14 cellular contexts compared by ENCODE assay signal in the genomic region with DNA sequence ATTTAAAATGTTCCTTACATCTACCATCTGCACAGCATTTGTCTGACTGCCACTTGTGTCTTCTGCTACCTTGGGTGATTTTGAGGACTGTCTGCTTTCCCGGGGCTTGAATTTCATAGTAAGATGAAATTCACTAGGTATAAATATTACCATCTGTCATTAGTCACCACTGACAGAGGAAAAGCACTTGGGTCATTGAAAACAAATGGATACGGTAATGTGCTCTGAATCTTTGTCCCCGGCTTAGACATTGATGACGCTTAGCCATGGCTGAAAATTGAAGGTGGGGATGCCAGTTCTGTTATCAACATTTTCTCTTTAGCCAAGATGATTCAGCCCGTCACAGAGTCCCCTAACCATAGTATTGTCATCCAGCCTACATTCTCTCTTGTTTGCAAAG. TPM values are rescaled to one million over a fixed set of nuclear protein-coding genes. Genes with fewer than 3 reads are reported as not detected.
DNase-seq lines count a peak whose midpoint lies in the region; TF ChIP-seq lines count a peak whose summit lies in the region.
"Had no signal": no experiment of that assay in that cellular context is flagged by ENCODE, and none has a peak within 500 bp of the region (broad histone marks: within the 10 kb centered on the region; RNA-seq: fewer than 3 reads in every experiment).

No MANE protein-coding gene starts in this region.

- no peaks in the 10 kb centered on the region for H3K9me2 ChIP-seq in hepatocyte (replicated peaks; ENCODE audit: insufficient read depth)

- H3K9me3 Mint-ChIP-seq in HFFc6 = no peaks in the 10 kb centered on the region

- H3K4me1 ChIP-seq in testis = no peaks in the 10 kb centered on the region
- H3K4me1 ChIP-seq in hepatocyte (ENCODE audit: insufficient read depth) = peaks cover 22% of the 10 kb centered on the region
- H3K4me1 ChIP-seq: SJSA1 had no signal

- no peaks in the 10 kb centered on the region for H3K9me3 ChIP-seq in testis
- no peaks in the 10 kb centered on the region for H3K9me3 ChIP-seq in hepatocyte (ENCODE audit: low read depth)
- H3K9me3 ChIP-seq: Caco-2, SJSA1 had no signal

- H3K27ac ChIP-seq in testis (no peak overlapping the region), hepatocyte (no peak overlapping the region)
- H3K27ac ChIP-seq: SJSA1 had no signal

- no peak overlapping the region for H2AFZ ChIP-seq in hepatocyte

- 83 to 86% methylated on average over 5 of the region's 5 CpGs for WGBS in testis, 2 donors
- WGBS in hepatocyte (ENCODE audit: low lambda C conversion rate, missing lambda C conversion rate) = 80% methylated on average over 5 of the region's 5 CpGs

- no peaks in the 10 kb centered on the region for H3K27me3 ChIP-seq in testis
- H3K27me3 ChIP-seq in hepatocyte = no peaks in the 10 kb centered on the region
- H3K27me3 ChIP-seq: SJSA1 had no signal

- peaks cover 26% of the 10 kb centered on the region for H3K4me1 Mint-ChIP-seq in HFFc6 (ENCODE audit: low read depth)

- TF ChIP-seq CTCF in HFFc6 (IDR thresholded peaks at IDR 0.05) = no peak
- no peak for TF ChIP-seq CTCF in testis (IDR thresholded peaks at IDR 0.05)
- TF ChIP-seq CTCF in hepatocyte (IDR thresholded peaks at IDR 0.05; ENCODE audit: poor library complexity) = no peak

- H3K36me3 ChIP-seq in testis (ENCODE audit: low read depth, missing control alignments) (no peaks in the 10 kb centered on the region), hepatocyte (replicated peaks; ENCODE audit: insufficient read depth, low read depth) (no peaks in the 10 kb centered on the region)
- H3K36me3 ChIP-seq: SJSA1 had no signal

- H4K20me1 ChIP-seq in hepatocyte (ENCODE audit: insufficient read depth, poor library complexity, severe bottlenecking) = peaks cover 10% of the 10 kb centered on the region

- peaks cover 73% of the 10 kb centered on the region for H3K79me2 ChIP-seq in hepatocyte

- peaks cover 13% of the 10 kb centered on the region; the same call in 1 of the 2 replicates for H3K36me3 Mint-ChIP-seq in HFFc6 (ENCODE audit: low read depth)

- H3K4me3 ChIP-seq in testis (no peak overlapping the region), hepatocyte (no peak overlapping the region)
- H3K4me3 ChIP-seq: K562, SJSA1 had no signal

- H3K27ac Mint-ChIP-seq in HFFc6 = no peak overlapping the region

- peaks cover 1% of the 10 kb centered on the region for H3K27me3 Mint-ChIP-seq in HFFc6 (ENCODE audit: insufficient read depth)

- H3K4me2 ChIP-seq in hepatocyte = no peak overlapping the region

- TF ChIP-seq POLR2A in testis (IDR thresholded peaks at IDR 0.05) = no peak

- intact Hi-C loops in testis (cut with DNase I; ENCODE audit: low total_unique reads) = no loop called here

- peak overlapping the region; percentile 36; the same call in 1 of the 2 replicates for H3K4me3 Mint-ChIP-seq in HFFc6

- DNase-seq in NCI-H187 treated with DMSO at 0.1 percent for 48 hours (lab: John Stamatoyannopoulos, UW) = peak; percentile 34
- DNase-seq in NCI-H187 (lab: John Stamatoyannopoulos, UW) = no peak
- DNase-seq in HFFc6 = no peak
- peak; percentile 25 to 36 for DNase-seq in cerebellar nuclear complex (lab: John Stamatoyannopoulos, UW)
- DNase-seq in myocyte (ENCODE audit: low read depth) = peak; percentile 10
- no peak for DNase-seq in testis
- no peak for DNase-seq in stimulated activated CD4-positive, alpha-beta T cell treated with anti-CD3 and anti-CD28 coated beads, Interleukin-4, amount 100 ng/mL, for 4 hours
- DNase-seq in hepatocyte (ENCODE audit: low spot score) = no peak
- DNase-seq: AML-193, Caco-2, NCI-H146, NCI-H526 had no signal

RNA-seq across cellular contexts. Expression of a gene that starts 30.1 kb away (rescaled TPM):
- 10 to 100 TPM; 11.1 to 14.9 (median 13.9) TPM for total RNA-seq in HFFc6 (2021; fragmentation: NEBNext Ultra II Directional; extraction: Animal tissue kit (Norgen Biotek cat#: 25700))
- total RNA-seq in myocyte (4.3 and 6.2 TPM in 2 replicates), testis (10 to 100 TPM; 34.1 to 34.2 TPM), hepatocyte (29.1 and 32.2 TPM in 2 replicates)
- 6.7 TPM for polyA plus RNA-seq in myocyte (2012)
- polyA plus RNA-seq in testis (ENCODE audit: insufficient read depth, low read depth, low replicate concordance) (26.3 TPM), hepatocyte (5.3 and 6.4 TPM in 2 replicates)

Comparison
In these comparisons a context has a peak if more than half of its experiments do, and no peak if none do; other contexts are left out.
1. DNase-seq: peak in NCI-H187 treated with DMSO at 0.1 percent for 48 hours (single experiment), cerebellar nuclear complex (2 of 2) and myocyte (single experiment); none in NCI-H187 (0 of 2), HFFc6 (single experiment), testis (single experiment), stimulated activated CD4-positive, alpha-beta T cell treated with anti-CD3 and anti-CD28 coated beads, Interleukin-4, amount 100 ng/mL, for 4 hours (0 of 2) and hepatocyte (single experiment).